ENCODE assay signal across 13 cellular contexts in the genomic region with DNA sequence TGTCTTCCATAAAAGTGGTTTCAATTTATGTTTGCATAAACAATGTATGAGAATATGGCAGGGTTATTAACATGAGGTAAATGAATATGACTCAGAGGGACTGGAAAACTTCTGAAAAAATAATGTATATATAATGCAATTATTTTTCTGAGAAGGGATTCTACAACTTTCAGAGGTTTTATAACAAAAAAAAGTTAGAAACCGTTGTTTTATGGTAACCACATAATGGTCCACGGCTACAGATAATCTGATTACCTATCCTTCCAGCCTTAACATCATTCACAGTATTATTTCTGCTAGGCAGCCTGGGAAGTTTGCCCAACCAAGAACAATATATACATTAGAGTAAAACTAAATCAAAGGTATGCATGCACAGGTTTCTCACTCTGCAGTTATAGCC.
DNase-seq lines count a peak whose midpoint lies in the region; ATAC-seq and TF ChIP-seq lines count a peak whose summit lies in the region.
"Had no signal": no experiment of that assay in that cellular context is flagged by ENCODE, and none has a peak within 500 bp of the region (broad histone marks: within the 10 kb centered on the region; RNA-seq: fewer than 3 reads in every experiment).

No MANE protein-coding gene starts in this region.

- peak overlapping the region; percentile 14 for H3K4me3 ChIP-seq in BE2C (ENCODE audit: low read depth, low read length)
- no peak overlapping the region for H3K4me3 ChIP-seq in HAP-1
- H3K4me3 ChIP-seq in retinal pigment epithelial cell (ENCODE audit: low read length) = no peak overlapping the region
- H3K4me3 ChIP-seq: BLaER1, GM23248 had no signal

- in situ Hi-C loops in HAP-1 (cut with MboI; ENCODE audit: low sequenced_read_pairs) = no loop called here

- H3K4me1 ChIP-seq in BE2C (peaks cover 37% of the 10 kb centered on the region), HAP-1 (peaks cover 19% of the 10 kb centered on the region)
- H3K4me1 ChIP-seq: BLaER1 had no signal

- H3K27me3 ChIP-seq in BE2C = no peaks in the 10 kb centered on the region
- no peaks in the 10 kb centered on the region for H3K27me3 ChIP-seq in HAP-1 (ENCODE audit: low read depth)
- H3K27me3 ChIP-seq: BLaER1 had no signal

- TF ChIP-seq CTCF in BE2C (IDR thresholded peaks at IDR 0.05; ENCODE audit: low read depth, low read length) (no peak), retinal pigment epithelial cell (conservative IDR thresholded peaks at IDR 0.05; ENCODE audit: low read depth, low read length) (no peak)

- ATAC-seq in HG02981 (IDR thresholded peaks at IDR 0.05; ENCODE audit: unreplicated experiment) = no peak
- ATAC-seq: CD8-positive, alpha-beta T cell had no signal

- DNase-seq in BE2C (no peak), COR-L47 (lab: John Stamatoyannopoulos, UW) (peak; percentile 16), HAP-1 (ENCODE audit: low spot score in 2 of 2) (peak; percentile 10 to 30), retinal pigment epithelial cell (ENCODE audit: low read depth) (peak; percentile 44), NCI-H345 (lab: John Stamatoyannopoulos, UW) (no peak)
- DNase-seq: CD4-positive, CD25-positive, alpha-beta regulatory T cell; CD8-positive, alpha-beta T cell; DMS153; DND-41; H7 had no signal

- H3K9me3 ChIP-seq in BE2C (no peaks in the 10 kb centered on the region), HAP-1 (no peaks in the 10 kb centered on the region)
- H3K9me3 ChIP-seq: BLaER1 had no signal

- H3K36me3 ChIP-seq in BE2C = no peaks in the 10 kb centered on the region
- no peaks in the 10 kb centered on the region for H3K36me3 ChIP-seq in HAP-1 (replicated peaks)
- H3K36me3 ChIP-seq: BLaER1 had no signal

Comparison
In these comparisons a context has a peak if more than half of its experiments do, and no peak if none do; other contexts are left out.
1. DNase-seq: peak in COR-L47 (single experiment), HAP-1 (2 of 2) and retinal pigment epithelial cell (single experiment); none in BE2C (single experiment) and NCI-H345 (single experiment).